8 cellular contexts compared by ENCODE assay signal in genomic region chrX:53440631-53441517, GRCh38. TPM values are rescaled to one million over a fixed set of nuclear protein-coding genes. Genes with fewer than 3 reads are reported as not detected.
DNase-seq lines count a peak whose midpoint lies in the region; ATAC-seq and TF ChIP-seq lines count a peak whose summit lies in the region.

No MANE protein-coding gene starts in this region.

- H3K27ac Mint-ChIP-seq in neural progenitor cell, result no peak overlapping the region

- ATAC-seq in HG03039 (IDR thresholded peaks at IDR 0.05; ENCODE audit: unreplicated experiment) (no peak), GM18867 (IDR thresholded peaks at IDR 0.05; ENCODE audit: unreplicated experiment) (no peak)

- no peak overlapping the region for H3K27ac ChIP-seq in neural progenitor cell

- peaks cover 35% of the 10 kb centered on the region for H3K27me3 ChIP-seq in neural progenitor cell

- H3K4me2 ChIP-seq in neural progenitor cell, result peak overlapping the region; percentile 78

- H3K4me1 ChIP-seq in neural progenitor cell, result no peaks in the 10 kb centered on the region

- peak overlapping the region; percentile 61 for H3K4me3 Mint-ChIP-seq in neural progenitor cell

- no peaks in the 10 kb centered on the region for H3F3A ChIP-seq in neural progenitor cell (ENCODE audit: low read depth)

- TF ChIP-seq CTCF in fibroblast of the aortic adventitia (IDR thresholded peaks at IDR 0.05; ENCODE audit: insufficient read depth, low read length) (no peak), neural progenitor cell (IDR thresholded peaks at IDR 0.05) (no peak)

- no peaks in the 10 kb centered on the region for H4K20me1 ChIP-seq in neural progenitor cell (ENCODE audit: low read depth)

- H3K36me3 ChIP-seq in neural progenitor cell, result no peaks in the 10 kb centered on the region

- peak overlapping the region; percentile 85 for H2AFZ ChIP-seq in neural progenitor cell (replicated peaks)

- H3K27me3 Mint-ChIP-seq in neural progenitor cell (ENCODE audit: insufficient read depth, low read depth), result peaks cover 8% of the 10 kb centered on the region

- no peaks in the 10 kb centered on the region for H3K36me3 Mint-ChIP-seq in neural progenitor cell

- DNase-seq in GM03348 (ENCODE audit: low spot score) (peak; percentile 69), NCI-H146 treated with DMSO at 0.1 percent for 48 hours (lab: John Stamatoyannopoulos, UW; ENCODE audit: unreplicated experiment) (peak; percentile 12), fibroblast of the aortic adventitia (ENCODE audit: low read depth) (peak; percentile 69), neural progenitor cell (ENCODE audit: low spot score) (peak; percentile 36), foreskin melanocyte (no peak)
- DNase-seq in activated T-cell treated with anti-CD3 and anti-CD28 coated beads, Interleukin-2, amount 50 U/mL, for 48 hours, result peak; percentile 52 to 59

- no peaks in the 10 kb centered on the region for H3K9me3 ChIP-seq in neural progenitor cell (ENCODE audit: low read depth)

- H3K4me1 Mint-ChIP-seq in neural progenitor cell, result peaks cover 3% of the 10 kb centered on the region

- H3K9ac ChIP-seq in neural progenitor cell, result no peak overlapping the region

- H3K4me3 ChIP-seq in fibroblast of the aortic adventitia (ENCODE audit: low read depth, low read length) (peak overlapping the region; percentile 47), neural progenitor cell (peak overlapping the region; percentile 47)

- no peaks in the 10 kb centered on the region for H3K79me2 ChIP-seq in neural progenitor cell (ENCODE audit: low read depth)

- H3K9me3 Mint-ChIP-seq in neural progenitor cell, result peaks cover 8% of the 10 kb centered on the region

RNA-seq across cellular contexts. Expression of gene HSD17B10, which starts 6.7 kb away (rescaled TPM):
- 34.3 and 52.7 TPM in 2 replicates for total RNA-seq in fibroblast of the aortic adventitia (ENCODE audit: low replicate concordance)
- 66.3 and 103 TPM in 2 replicates for total RNA-seq in neural progenitor cell (ENCODE audit: low replicate concordance)

RNA-seq across cellular contexts. Expression of gene RIBC1, which starts 18.2 kb away (rescaled TPM):
- total RNA-seq in fibroblast of the aortic adventitia (ENCODE audit: low replicate concordance) (0.36 and 1.6 TPM in 2 replicates), neural progenitor cell (ENCODE audit: low replicate concordance) (0.62 and 1.5 TPM in 2 replicates)

RNA-seq across cellular contexts. Expression of gene SMC1A, which starts 18.4 kb away (rescaled TPM):
- total RNA-seq in fibroblast of the aortic adventitia (ENCODE audit: low replicate concordance), result 11.4 and 40.0 TPM in 2 replicates
- 80.4 and 82.2 TPM in 2 replicates for total RNA-seq in neural progenitor cell (ENCODE audit: low replicate concordance)
